ENCODE assay signal across 8 cellular contexts in genomic region chr18:9103488-9103887, GRCh38. TPM values are rescaled to one million over a fixed set of nuclear protein-coding genes. Genes with fewer than 3 reads are reported as not detected.
DNase-seq lines count a peak whose midpoint lies in the region; ATAC-seq, FAIRE-seq and TF ChIP-seq lines count a peak whose summit lies in the region.

No MANE protein-coding gene starts in this region.

- FAIRE-seq in D721Med (lab: Jason Lieb, UNC) = peak; percentile 77
- no peak for FAIRE-seq in K562 (lab: Jason Lieb, UNC)

- peak overlapping the region; percentile 51 for H3K4me3 ChIP-seq in K562
- peak overlapping the region; percentile 68 for H3K4me3 ChIP-seq in lower leg skin (ENCODE audit: low read depth, poor library complexity, severe bottlenecking)
- peak overlapping the region; percentile 42 to 70 (median 62) for H3K4me3 ChIP-seq in upper lobe of left lung

- H3K27me3 ChIP-seq in K562 (ENCODE audit: control insufficient read depth in 2 of 2, insufficient read depth in 2 of 2, low read length in 2 of 2) (no peaks in the 10 kb centered on the region), upper lobe of left lung (no peaks in the 10 kb centered on the region)

- H3K9ac ChIP-seq in K562 (ENCODE audit: insufficient read depth in 1 of 2, low read depth in 2 of 2, low read length in 2 of 2) = peak overlapping the region; percentile 82 to 92; a peak in 3 of 4 replicates

- peak in 1 of 2 experiments; percentile 61; a peak in 3 of 4 replicates for TF ChIP-seq RAD21 in K562 (CRISPR knock-in tag; conservative IDR thresholded peaks at IDR 0.05 in 1 of 2, IDR thresholded peaks at IDR 0.05 in 1 of 2)

- peaks cover 48% of the 10 kb centered on the region for H3K36me3 ChIP-seq in K562 (ENCODE audit: control insufficient read depth, insufficient read depth, low read length)
- H3K36me3 ChIP-seq in upper lobe of left lung = peaks cover 0 to 3% (median 0%) of the 10 kb centered on the region in 4 donors

- H3K79me2 ChIP-seq in K562 (ENCODE audit: control insufficient read depth, insufficient read depth, low read length) = peaks cover 72% of the 10 kb centered on the region

- intact Hi-C loops in K562 (cut with micrococcal nuclease) (loop anchor here (2.0 kb wide), 2 partner anchors 21 to 33 kb away; partner anchors contain the start of gene ANKRD12), lower leg skin (cut with DNase I; ENCODE audit: low total_unique reads) (no loop called here)

- POLR2A ChIA-PET in K562 (lab: Yijun Ruan, JAX) = interaction anchor here (0.6 to 4.6 kb wide), 8 partner anchors 9 to 70 kb away, joined by 3 to 53 read pairs (median 6); no protein-coding TSS in a partner anchor

- H3K9me3 ChIP-seq in K562 (replicated peaks; ENCODE audit: control insufficient read depth, insufficient read depth, low read depth, low read length) = no peaks in the 10 kb centered on the region
- no peaks in the 10 kb centered on the region for H3K9me3 ChIP-seq in upper lobe of left lung

- TF ChIP-seq POLR2A in K562 (conservative IDR thresholded peaks at IDR 0.05) (no peak), lower leg skin (IDR thresholded peaks at IDR 0.05) (no peak), upper lobe of left lung (IDR thresholded peaks at IDR 0.05) (no peak)

- H2AFZ ChIP-seq in K562 (ENCODE audit: low read depth, low read length) = no peak overlapping the region

- peak; percentile 16 for TF ChIP-seq CTCF in D721Med (IDR thresholded peaks at IDR 0.05; ENCODE audit: insufficient read depth, missing control alignments)
- TF ChIP-seq CTCF in K562 (IDR thresholded peaks at IDR 0.05 in 2 of 3, conservative IDR thresholded peaks at IDR 0.05 in 1 of 3; ENCODE audit: insufficient read depth in 2 of 3, low read depth in 1 of 3, low read length in 3 of 3) = peak in 1 of 3 experiments; percentile 42; a peak in 2 of 6 replicates
- no peak for TF ChIP-seq CTCF in lower leg skin (IDR thresholded peaks at IDR 0.05)
- TF ChIP-seq CTCF in upper lobe of left lung (IDR thresholded peaks at IDR 0.05) = peak in 1 of 6 experiments; percentile 33

- CTCF ChIA-PET in K562 (lab: Yijun Ruan, JAX; ENCODE audit: low intra/inter-chr PET ratio) = interaction anchor here (0.6 kb wide), 1 partner anchor 406 kb away, joined by 6 read pairs; no protein-coding TSS in a partner anchor

- peaks cover 34% of the 10 kb centered on the region for H4K20me1 ChIP-seq in K562 (replicated peaks; ENCODE audit: control insufficient read depth, insufficient read depth, low read length)

- BruUV-seq in K562 (replicated peaks; lab: Mats Ljungman, UMichigan) = no TSS peak

- peak overlapping the region; percentile 84 for H3K4me2 ChIP-seq in K562 (ENCODE audit: insufficient read depth, low read length)

- H3K4me1 ChIP-seq in K562 (replicated peaks in 1 of 2; ENCODE audit: control insufficient read depth in 2 of 2, insufficient read depth in 2 of 2, low read length in 2 of 2) (peaks cover 5 to 25% of the 10 kb centered on the region in 2 experiments), upper lobe of left lung (peaks cover 40 to 55% (median 46%) of the 10 kb centered on the region in 4 donors)

- ATAC-seq in K562 (peak; percentile 12), upper lobe of left lung (ENCODE audit: low FRiP score in 2 of 2) (no peak), GM21390 (IDR thresholded peaks at IDR 0.05; ENCODE audit: unreplicated experiment) (no peak), HG03108 (IDR thresholded peaks at IDR 0.05; ENCODE audit: unreplicated experiment) (no peak), HG02642 (IDR thresholded peaks at IDR 0.05; ENCODE audit: poor library complexity, unreplicated experiment) (no peak)

- H3K27ac ChIP-seq in K562 (ENCODE audit: extremely low read depth, low read depth, low read length) (peak overlapping the region; percentile 75), upper lobe of left lung (peak overlapping the region; percentile 94 to 98 (median 96))

- TF ChIP-seq EP300 in K562 (IDR thresholded peaks at IDR 0.05; ENCODE audit: low read length) (no peak), upper lobe of left lung (IDR thresholded peaks at IDR 0.05) (no peak)

- in situ Hi-C loops in K562 (cut with MboI) = no loop called here

- DNase-seq in D721Med (ENCODE audit: insufficient read length, low spot score) (no peak), Kasumi-1 (lab: John Stamatoyannopoulos, UW) (peak; percentile 26 to 29), K562 (ENCODE audit: extremely low read depth in 1 of 4, low spot score in 3 of 4) (no peak), lower leg skin (ENCODE audit: low spot score in 2 of 2) (no peak), upper lobe of left lung (no peak)

- no peaks in the 10 kb centered on the region for H3K9me1 ChIP-seq in K562 (ENCODE audit: control insufficient read depth, insufficient read depth, low read length)

- 0% methylated on average over 3 of the region's 3 CpGs for WGBS in K562 (ENCODE audit: insufficient coverage, low coverage, missing lambda C conversion rate)
- WGBS in lower leg skin, 2 donors = 0 to 2% methylated on average over 3 of the region's 3 CpGs
- 0 to 1% methylated on average over 3 of the region's 3 CpGs for WGBS in upper lobe of left lung, 2 donors

TF ChIP-seq in K562, 482 proteins besides CTCF, POLR2A, EP300 and RAD21 (continues in another document):
- TF ChIP-seq ZNF584 (CRISPR knock-in tag; IDR thresholded peaks at IDR 0.05; ENCODE audit: low read depth) (no peak), ZNF77 (CRISPR knock-in tag; IDR thresholded peaks at IDR 0.05) (0 out of 2 replicates have a peak, but pooled peaks have one; percentile 22), POLR2H (tag; IDR thresholded peaks at IDR 0.05; ENCODE audit: low read depth) (peak; percentile 32; the same call in 1 of the 2 replicates), FOXJ3 (CRISPR knock-in tag; IDR thresholded peaks at IDR 0.05) (no peak), KDM1A (IDR thresholded peaks at IDR 0.05) (peak; percentile 10 to 34; a peak in 1 of 4 replicates), CEBPG (CRISPR knock-in tag; IDR thresholded peaks at IDR 0.05) (no peak), CEBPG (tag; conservative IDR thresholded peaks at IDR 0.05 in 1 of 2, IDR thresholded peaks at IDR 0.05 in 1 of 2) (0 out of 4 replicates have a peak, but pooled peaks of 1 of the 2 experiments have one; percentile 27)

RNA-seq across cellular contexts. Expression of gene NDUFV2, which starts 1.0 kb away (rescaled TPM):
- total RNA-seq in K562 (2011; cell fraction: chromatin; rRNA removed; ENCODE audit: low replicate concordance) = 122 and 367 TPM in 2 replicates
- total RNA-seq in K562 (2011; cell fraction: nucleolus; rRNA removed) = 101 and 132 TPM in 2 replicates
- 250 and 347 TPM in 2 replicates for total RNA-seq in K562 (2011; cell fraction: nucleoplasm; rRNA removed)
- total RNA-seq in K562 (2014; rRNA removed) = 213 and 332 TPM in 2 replicates
- 378 and 409 TPM in 2 replicates for total RNA-seq in K562 (2014; rRNA removed; fragmentation: Illumina TruSeq; extraction: Trizol)
- 341 and 397 TPM in 2 replicates for total RNA-seq in K562 (2015; rRNA removed; fragmentation: Illumina TruSeq; extraction: Trizol)
- total RNA-seq in K562 (2021) = 302 and 312 TPM in 2 replicates
- polyA plus RNA-seq in K562 (2011; rRNA removed) = 451 and 487 TPM in 2 replicates
- 117 and 214 TPM in 2 replicates for polyA plus RNA-seq in K562 (2011; cell fraction: cytosol; rRNA removed)
- polyA plus RNA-seq in K562 (2011; cell fraction: nucleus; rRNA removed) = 97.9 and 211 TPM in 2 replicates
- 263 and 279 TPM in 2 replicates for polyA plus RNA-seq in K562 (2012)
- polyA plus RNA-seq in K562 (2014; fragmentation: Illumina TruSeq; extraction: Trizol) = 354 and 361 TPM in 2 replicates
- polyA plus RNA-seq in K562 (2014; fragmentation: Nextera tagmentation; extraction: Ambion mirVana) = 100 to 1,000 TPM; 384 to 550 TPM
- polyA plus RNA-seq in K562 (2014; rRNA removed) = 389 and 437 TPM in 2 replicates
- 148 and 223 TPM in 2 replicates for polyA minus RNA-seq in K562 (2011; rRNA and poly(A)+ RNA removed)
- polyA minus RNA-seq in K562 (2011; cell fraction: cytosol; rRNA and poly(A)+ RNA removed) = 44.6 and 66.0 TPM in 2 replicates
- 155 and 334 TPM in 2 replicates for polyA minus RNA-seq in K562 (2011; cell fraction: nucleus; rRNA and poly(A)+ RNA removed)
- total RNA-seq in lower leg skin = 100 to 1,000 TPM in 3 of 4 donors, 10 to 100 TPM in 1; 84.9 to 111 (median 108) TPM
- total RNA-seq in upper lobe of left lung = 100 to 1,000 TPM in 4 of 6 donors, 10 to 100 TPM in 2; 45.3 to 154 (median 113) TPM

RNA-seq across cellular contexts. Expression of gene ANKRD12, which starts 33.1 kb away (rescaled TPM):
- 17.5 and 89.7 TPM in 2 replicates for total RNA-seq in K562 (2011; cell fraction: chromatin; rRNA removed; ENCODE audit: low replicate concordance)
- total RNA-seq in K562 (2011; cell fraction: nucleolus; rRNA removed) = 16.0 and 17.8 TPM in 2 replicates
- total RNA-seq in K562 (2011; cell fraction: nucleoplasm; rRNA removed) = 20.1 and 30.6 TPM in 2 replicates
- total RNA-seq in K562 (2014; rRNA removed) (15.9 and 24.7 TPM in 2 replicates), K562 (2014; rRNA removed; fragmentation: Illumina TruSeq; extraction: Trizol) (23.6 and 29.9 TPM in 2 replicates), K562 (2015; rRNA removed; fragmentation: Illumina TruSeq; extraction: Trizol) (24.7 and 28.2 TPM in 2 replicates), K562 (2021) (24.2 and 25.4 TPM in 2 replicates), lower leg skin (10 to 100 TPM; 49.8 to 68.4 (median 54.1) TPM), upper lobe of left lung (10 to 100 TPM; 32.8 to 80.7 (median 65.6) TPM)
- polyA plus RNA-seq in K562 (2011; rRNA removed) (10.7 and 11.8 TPM in 2 replicates), K562 (2014; fragmentation: Illumina TruSeq; extraction: Trizol) (9.5 and 16.0 TPM in 2 replicates), K562 (2014; fragmentation: Nextera tagmentation; extraction: Ambion mirVana) (10 to 100 TPM; 12.3 to 15.7 TPM), K562 (2014; rRNA removed) (5.8 and 6.6 TPM in 2 replicates)
- 1.3 and 3.0 TPM in 2 replicates for polyA plus RNA-seq in K562 (2011; cell fraction: cytosol; rRNA removed)
- polyA plus RNA-seq in K562 (2011; cell fraction: nucleus; rRNA removed) = 18.0 and 18.6 TPM in 2 replicates
- polyA plus RNA-seq in K562 (2012) = 10.7 and 12.0 TPM in 2 replicates
- 88.7 and 115 TPM in 2 replicates for polyA minus RNA-seq in K562 (2011; rRNA and poly(A)+ RNA removed)
- 21.7 and 26.1 TPM in 2 replicates for polyA minus RNA-seq in K562 (2011; cell fraction: cytosol; rRNA and poly(A)+ RNA removed)
- polyA minus RNA-seq in K562 (2011; cell fraction: nucleus; rRNA and poly(A)+ RNA removed) = 29.1 and 58.8 TPM in 2 replicates

Comparison
In these comparisons a context has a peak if more than half of its experiments do, and no peak if none do; other contexts are left out.
1. DNase-seq: peak in Kasumi-1 (2 of 2); none in D721Med (single experiment), K562 (0 of 4), lower leg skin (0 of 2) and upper lobe of left lung (0 of 2).
2. Peak in every context shown above with its lines, with median percentiles within 50 percentile points of each other: H3K4me3 ChIP-seq.